Comparison of ENCODE assay signal across 14 cellular contexts in the genomic region with DNA sequence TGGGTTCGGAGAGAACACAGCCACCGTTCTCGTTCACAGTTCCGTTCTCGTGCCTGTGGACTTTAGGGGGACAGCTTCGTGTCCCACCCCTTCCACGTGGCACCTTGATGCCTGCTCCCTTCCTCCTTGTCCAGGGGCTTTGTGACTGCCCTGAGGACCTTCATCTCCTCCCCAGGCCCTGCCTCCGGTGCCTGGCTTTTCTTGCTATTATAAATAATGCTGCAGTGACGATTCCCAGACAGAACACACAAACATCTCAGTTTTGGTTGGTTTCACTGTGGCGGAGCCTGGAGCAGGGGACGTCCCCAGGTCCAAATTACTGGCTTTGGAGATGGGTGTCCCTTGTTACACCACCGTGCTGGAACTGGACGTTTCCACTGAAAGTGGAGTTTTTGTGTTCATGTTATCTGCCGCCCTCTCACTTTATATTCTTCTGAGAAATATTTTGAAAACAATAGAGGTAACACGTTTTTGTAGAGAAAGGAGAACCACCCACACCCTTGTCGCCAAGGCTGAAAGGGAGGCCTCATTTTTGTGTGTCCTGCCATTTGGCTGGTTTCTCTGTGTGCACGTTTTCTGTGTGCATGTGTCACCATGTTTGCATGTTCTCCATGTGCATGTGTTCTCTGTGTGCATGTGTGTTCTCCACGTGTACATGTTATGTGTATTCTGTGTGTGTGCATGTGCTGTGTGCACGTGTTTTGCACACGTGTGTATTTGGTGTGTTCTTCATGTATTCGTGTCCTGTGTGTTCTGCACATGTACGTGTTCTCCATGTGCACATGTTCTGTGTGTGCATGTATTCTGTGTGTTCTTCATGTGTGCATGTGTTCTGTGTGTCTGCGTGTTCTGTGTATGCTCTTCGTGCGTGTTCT. TPM values are rescaled to one million over a fixed set of nuclear protein-coding genes. Genes with fewer than 3 reads are reported as not detected.
DNase-seq lines count a peak whose midpoint lies in the region; ATAC-seq, FAIRE-seq and TF ChIP-seq lines count a peak whose summit lies in the region.
"Had no signal": no experiment of that assay in that cellular context is flagged by ENCODE, and none has a peak within 500 bp of the region (broad histone marks: within the 10 kb centered on the region; RNA-seq: fewer than 3 reads in every experiment).

No MANE protein-coding gene starts in this region.

- DNase-seq in cardiac muscle cell (ENCODE audit: low read depth in 1 of 2, low spot score in 1 of 2): no peak
- DNase-seq in cardiac septum (ENCODE audit: low spot score): no peak
- peak; percentile 15 for DNase-seq in glutamatergic neuron
- no peak for DNase-seq in trophoblast cell
- no peak for DNase-seq in RWPE1 (ENCODE audit: low spot score)
- no peak for DNase-seq in H54 (ENCODE audit: insufficient read length, low spot score)
- no peak for DNase-seq in amniotic stem cell (lab: John Stamatoyannopoulos, UW)
- DNase-seq: activated CD4-positive, alpha-beta T cell treated with anti-CD3 and anti-CD28 coated beads, Interleukin-2, amount 50 U/mL, for 48 hours; OCI-M1 had no signal

- intact Hi-C loops in cardiac septum (cut with DNase I): loop anchor here (1.0 kb wide), 1 partner anchor 10 kb away; no protein-coding TSS in a partner anchor

- peaks cover 16% of the 10 kb centered on the region for H3K27me3 Mint-ChIP-seq in glutamatergic neuron (ENCODE audit: unreplicated experiment)

- no peak overlapping the region for H3K9ac ChIP-seq in trophoblast cell (ENCODE audit: low read length)

- POLR2A ChIA-PET in RWPE1 (lab: Yijun Ruan, JAX; ENCODE audit: low non-redundant PET): no interaction called here

- H3K9me3 ChIP-seq in cardiac muscle cell (ENCODE audit: low read depth): no peaks in the 10 kb centered on the region
- peaks cover 10% of the 10 kb centered on the region for H3K9me3 ChIP-seq in trophoblast cell (ENCODE audit: insufficient read depth, low read depth, low read length)

- H3K4me1 ChIP-seq in cardiac muscle cell (ENCODE audit: low read depth) (peaks cover 68% of the 10 kb centered on the region), trophoblast cell (ENCODE audit: control insufficient read depth in 1 of 2, insufficient read depth in 2 of 2, low read length in 2 of 2) (no peaks in the 10 kb centered on the region)

- no CpG with 5 or more reads among the region's 25 CpGs for WGBS in trophoblast cell (ENCODE audit: extremely low coverage, insufficient coverage, insufficient read length)

- H3K36me3 ChIP-seq in cardiac muscle cell: no peaks in the 10 kb centered on the region
- H3K36me3 ChIP-seq in trophoblast cell (ENCODE audit: control insufficient read depth in 1 of 2, insufficient read depth in 2 of 2, low read length in 2 of 2): no peaks in the 10 kb centered on the region

- FAIRE-seq in H54 (lab: Jason Lieb, UNC): no peak
- FAIRE-seq: colon, GM12892 had no signal

- H3K27me3 ChIP-seq in cardiac muscle cell (no peaks in the 10 kb centered on the region), trophoblast cell (ENCODE audit: insufficient read depth, low read length) (no peaks in the 10 kb centered on the region)

- H3K79me2 ChIP-seq in trophoblast cell (ENCODE audit: control insufficient read depth, insufficient read depth, low read length, poor library complexity): no peaks in the 10 kb centered on the region

- H2BK12ac ChIP-seq in trophoblast cell (ENCODE audit: low read length): no peak overlapping the region

- peak overlapping the region; percentile 23 for H3K23ac ChIP-seq in trophoblast cell (ENCODE audit: low read length)

- ATAC-seq in GM21526 (IDR thresholded peaks at IDR 0.05; ENCODE audit: low FRiP score, unreplicated experiment): no peak

- H3K4ac ChIP-seq in trophoblast cell (ENCODE audit: low read depth, low read length): no peak overlapping the region

- H4K8ac ChIP-seq in trophoblast cell (ENCODE audit: low read depth, low read length): no peak overlapping the region

- H2BK120ac ChIP-seq in trophoblast cell (ENCODE audit: insufficient read depth, low read length, poor library complexity): no peak overlapping the region

- H3K4me3 ChIP-seq in cardiac muscle cell (no peak overlapping the region), trophoblast cell (ENCODE audit: low read depth, low read length) (peak overlapping the region; percentile 19)

- CTCF ChIA-PET in RWPE1 (lab: Yijun Ruan, JAX): no interaction called here

- no peak overlapping the region for H3K4me2 ChIP-seq in trophoblast cell (ENCODE audit: low read length)

- no peak overlapping the region for H3K14ac ChIP-seq in trophoblast cell (ENCODE audit: low read length)

- no peak overlapping the region for H2AFZ ChIP-seq in trophoblast cell (ENCODE audit: insufficient read depth, low read length, poor library complexity)

- no peaks in the 10 kb centered on the region for H3K36me3 Mint-ChIP-seq in glutamatergic neuron (ENCODE audit: unreplicated experiment)

- no peak for TF ChIP-seq CTCF in cardiac muscle cell (IDR thresholded peaks at IDR 0.05; ENCODE audit: low read depth, low read length)
- TF ChIP-seq CTCF in glutamatergic neuron (IDR thresholded peaks at IDR 0.05; ENCODE audit: partially characterized antibody, unreplicated experiment): no peak
- TF ChIP-seq CTCF in RWPE1 (conservative IDR thresholded peaks at IDR 0.05; ENCODE audit: low read depth): no peak

- H3K27ac Mint-ChIP-seq in glutamatergic neuron (ENCODE audit: unreplicated experiment): peak overlapping the region; percentile 78
- H3K27ac Mint-ChIP-seq: T-helper 1 cell treated with Interleukin-12 subunit alpha and Interleukin-12 subunit beta and Interleukin-4 antibody, amounts not matched to agents 30 μg/mL and 1 μg/mL, for 36 hours had no signal

- H3K18ac ChIP-seq in trophoblast cell (ENCODE audit: low read length): no peak overlapping the region

- H3K79me1 ChIP-seq in trophoblast cell (ENCODE audit: low read length): no peaks in the 10 kb centered on the region

- peak overlapping the region; percentile 97 for H3K27ac ChIP-seq in cardiac muscle cell
- no peak overlapping the region for H3K27ac ChIP-seq in trophoblast cell (ENCODE audit: low read depth, low read length)
- no peak overlapping the region for H3K27ac ChIP-seq in RWPE1

- no peak for TF ChIP-seq POLR2A in H54 (IDR thresholded peaks at IDR 0.05; ENCODE audit: low read depth, low read length)

- peaks cover 19% of the 10 kb centered on the region for H3K9me3 Mint-ChIP-seq in glutamatergic neuron (ENCODE audit: unreplicated experiment)

- H3K4me1 Mint-ChIP-seq in glutamatergic neuron (ENCODE audit: low read depth, unreplicated experiment): peaks cover 67% of the 10 kb centered on the region

- peak overlapping the region; percentile 2 for H3K4me3 Mint-ChIP-seq in glutamatergic neuron (ENCODE audit: unreplicated experiment)
- H3K4me3 Mint-ChIP-seq: T-helper 1 cell treated with Interleukin-12 subunit alpha and Interleukin-12 subunit beta and Interleukin-4 antibody, amounts not matched to agents 30 μg/mL and 1 μg/mL, for 36 hours had no signal

- H2BK5ac ChIP-seq in trophoblast cell (ENCODE audit: low read depth, low read length, poor library complexity): no peak overlapping the region

- no peak overlapping the region for H4K91ac ChIP-seq in trophoblast cell (ENCODE audit: low read depth, low read length)

- H2AK5ac ChIP-seq in trophoblast cell (ENCODE audit: low read length): no peak overlapping the region

- H4K12ac ChIP-seq in trophoblast cell (ENCODE audit: low read depth, low read length): no peak overlapping the region

RNA-seq across cellular contexts. Expression of gene WNK2, which starts 24.2 kb away (rescaled TPM):
- total RNA-seq in cardiac muscle cell (31.6 and 92.2 TPM in 2 replicates), cardiac septum (123 TPM), glutamatergic neuron (ENCODE audit: unreplicated experiment) (336 TPM)
- polyA plus RNA-seq in cardiac muscle cell: 34.5 and 88.3 TPM in 2 replicates
- 59.1 and 59.5 TPM in 2 replicates for polyA plus RNA-seq in trophoblast cell (2013)
- total RNA-seq: subcutaneous adipose tissue had no signal
